ENCODE assay signal across 27 cellular contexts in genomic region chr9:32255026-32255425, GRCh38.
"Had no signal": no experiment of that assay in that cellular context is flagged by ENCODE, and none has a peak within 500 bp of the region (broad histone marks: within the 10 kb centered on the region; RNA-seq: fewer than 3 reads in every experiment).

No MANE protein-coding gene starts in this region.

- FAIRE-seq: colon, endometrium, endothelial cell of umbilical vein, frontal cortex had no signal

- H3K9me3 ChIP-seq: colonic mucosa, esophagus muscularis mucosa, esophagus squamous epithelium, gastrocnemius medialis had no signal

- H3K4me1 ChIP-seq: colonic mucosa, esophagus squamous epithelium, foreskin keratinocyte, gastrocnemius medialis, gastroesophageal sphincter, heart left ventricle, heart right ventricle had no signal

- H3K27me3 ChIP-seq: colonic mucosa, dorsolateral prefrontal cortex, esophagus muscularis mucosa, esophagus squamous epithelium, foreskin keratinocyte, gastrocnemius medialis, gastroesophageal sphincter, heart left ventricle, heart right ventricle had no signal

- H3K27ac ChIP-seq: colonic mucosa, coronary artery, dorsolateral prefrontal cortex, epithelial cell of prostate, esophagus muscularis mucosa, esophagus squamous epithelium, foreskin keratinocyte, gastrocnemius medialis, gastroesophageal sphincter, heart left ventricle, heart right ventricle had no signal

- DNase-seq: colonic mucosa; cortex of kidney; dermis blood vessel endothelial cell; dorsolateral prefrontal cortex; effector CD4-positive, alpha-beta T cell; effector CD8-positive, alpha-beta T cell; effector memory CD4-positive, alpha-beta T cell; effector memory CD8-positive, alpha-beta T cell; endodermal cell; erythroblast; esophagus squamous epithelium; foreskin fibroblast; foreskin keratinocyte; foreskin melanocyte; gastrocnemius medialis; glutamatergic neuron; head of caudate nucleus; heart left ventricle; heart right ventricle had no signal

- H3K4me3 ChIP-seq: colonic mucosa, coronary artery, dorsolateral prefrontal cortex, esophagus muscularis mucosa, esophagus squamous epithelium, gastrocnemius medialis, gastroesophageal sphincter, heart left ventricle, heart right ventricle had no signal

- H3K36me3 ChIP-seq: colonic mucosa, esophagus muscularis mucosa, esophagus squamous epithelium, gastrocnemius medialis, gastroesophageal sphincter, heart left ventricle, heart right ventricle had no signal
